In the genomic region with DNA sequence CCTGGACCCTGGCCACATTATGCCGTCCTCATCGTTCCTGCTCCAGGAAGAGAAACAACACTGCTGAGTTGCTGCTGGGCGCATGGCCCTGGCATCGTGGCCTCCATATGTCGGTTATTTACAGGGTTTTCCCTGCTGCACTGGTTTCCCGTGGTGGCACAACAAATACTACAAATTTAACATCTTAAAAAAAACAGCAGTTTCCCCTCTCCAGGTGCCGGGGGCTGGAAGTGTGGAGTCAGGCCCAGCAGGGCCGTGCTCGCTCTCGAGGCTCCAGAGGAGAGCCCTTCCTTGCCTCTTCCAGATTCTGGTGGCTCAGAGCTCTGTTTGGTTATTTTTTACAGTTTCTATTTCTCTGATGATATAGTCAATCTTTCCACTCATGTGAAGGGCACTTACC, we compare ENCODE assay signal across 6 cellular contexts.
DNase-seq lines count a peak whose midpoint lies in the region; ATAC-seq and TF ChIP-seq lines count a peak whose summit lies in the region.
"Not testable (repeated sequence)": the region's sequence is repeated elsewhere in the genome, so short reads cannot be mapped to it uniquely, and the experiment has no call there.

No MANE protein-coding gene starts in this region.

- not testable (repeated sequence) for TF ChIP-seq CTCF in endodermal cell (conservative IDR thresholded peaks at IDR 0.05); esophagus muscularis mucosa (IDR thresholded peaks at IDR 0.05); lung (IDR thresholded peaks at IDR 0.05; ENCODE audit: control extremely low read depth, extremely low read depth)

- not testable (repeated sequence) for ATAC-seq in lung (ENCODE audit: insufficient read depth, low FRiP score)

- not testable (repeated sequence) for H3K4me3 Mint-ChIP-seq in activated CD4-positive, alpha-beta T cell treated with anti-CD3 and anti-CD28 coated beads, Interleukin-2, amount 10 ng/mL, durations not matched to agents 24 days and 14 days; endodermal cell

- H3K36me3 ChIP-seq in endodermal cell (ENCODE audit: control insufficient read depth, insufficient read depth, low read length); esophagus muscularis mucosa; lung (ENCODE audit: control insufficient read depth in 2 of 2, insufficient read depth in 2 of 2, low read length in 2 of 2): not testable (repeated sequence)

- not testable (repeated sequence) for H3K9ac ChIP-seq in endodermal cell (ENCODE audit: extremely low read depth, low read length, poor library complexity, severe bottlenecking)

- H3K4me1 Mint-ChIP-seq in activated CD4-positive, alpha-beta T cell treated with anti-CD3 and anti-CD28 coated beads, Interleukin-2, amount 10 ng/mL, durations not matched to agents 24 days and 14 days; endodermal cell: not testable (repeated sequence)

- H3K27ac Mint-ChIP-seq in activated CD4-positive, alpha-beta T cell treated with anti-CD3 and anti-CD28 coated beads, Interleukin-2, amount 10 ng/mL, durations not matched to agents 24 days and 14 days; endodermal cell: not testable (repeated sequence)

- not testable (repeated sequence) for H3K27me3 Mint-ChIP-seq in activated CD4-positive, alpha-beta T cell treated with anti-CD3 and anti-CD28 coated beads, Interleukin-2, amount 10 ng/mL, durations not matched to agents 24 days and 14 days; endodermal cell (ENCODE audit: insufficient read depth)

- not testable (repeated sequence) for H3K4me1 ChIP-seq in endodermal cell (ENCODE audit: control insufficient read depth, insufficient read depth, low read length); esophagus muscularis mucosa; lung (ENCODE audit: control insufficient read depth in 2 of 2, insufficient read depth in 2 of 2, low read length in 2 of 2)

- not testable (repeated sequence) for H3K36me3 Mint-ChIP-seq in activated CD4-positive, alpha-beta T cell treated with anti-CD3 and anti-CD28 coated beads, Interleukin-2, amount 10 ng/mL, durations not matched to agents 24 days and 14 days (ENCODE audit: low read depth); endodermal cell (ENCODE audit: low read depth)

- H3K27me3 ChIP-seq in endodermal cell (ENCODE audit: control insufficient read depth, insufficient read depth, low read length, poor library complexity, severe bottlenecking); lung (ENCODE audit: control insufficient read depth, insufficient read depth): not testable (repeated sequence)
- peaks cover 0 to 18% (median 0%) of the 10 kb centered on the region in 4 donors for H3K27me3 ChIP-seq in esophagus muscularis mucosa

- not testable (repeated sequence) for H3K27ac ChIP-seq in endodermal cell (ENCODE audit: low read depth, low read length); esophagus muscularis mucosa (replicated peaks in 1 of 4); lung (ENCODE audit: low read depth in 1 of 2, low read length in 1 of 2)

- peak; percentile 49 for DNase-seq in activated CD4-positive, alpha-beta T cell treated with anti-CD3 and anti-CD28 coated beads, Interleukin-2, amount 10 ng/mL, durations not matched to agents 24 days and 14 days
- DNase-seq in endodermal cell = not testable (repeated sequence)
- DNase-seq in esophagus muscularis mucosa (ENCODE audit: extremely low spot score) (peak; percentile 92), cardiac septum (ENCODE audit: low spot score) (peak; percentile 72), lung (ENCODE audit: low spot score) (peak; percentile 28)

- 86% methylated on average over 10 of the region's 10 CpGs for WGBS in endodermal cell (ENCODE audit: insufficient coverage in 1 of 2, insufficient read length in 1 of 2), 2 experiments
- 85% methylated on average over 10 of the region's 10 CpGs for WGBS in esophagus muscularis mucosa
- WGBS in lung, 2 donors = 82 to 86% methylated on average over 9 to 10 of the region's 10 CpGs

- not testable (repeated sequence) for TF ChIP-seq POLR2A in esophagus muscularis mucosa (IDR thresholded peaks at IDR 0.05; ENCODE audit: low read depth)

- TF ChIP-seq EP300 in esophagus muscularis mucosa (IDR thresholded peaks at IDR 0.05) = not testable (repeated sequence)

- peaks cover 20% of the 10 kb centered on the region for H3K9me3 Mint-ChIP-seq in activated CD4-positive, alpha-beta T cell treated with anti-CD3 and anti-CD28 coated beads, Interleukin-2, amount 10 ng/mL, durations not matched to agents 24 days and 14 days
- H3K9me3 Mint-ChIP-seq in endodermal cell = not testable (repeated sequence)

- intact Hi-C loops in activated CD4-positive, alpha-beta T cell treated with anti-CD3 and anti-CD28 coated beads, Interleukin-2, amount 10 ng/mL, durations not matched to agents 24 days and 14 days (cut with micrococcal nuclease); esophagus muscularis mucosa (cut with DNase I); cardiac septum (cut with DNase I): not testable (repeated sequence)

- peaks cover 88% of the 10 kb centered on the region for H3K9me3 ChIP-seq in endodermal cell (ENCODE audit: control insufficient read depth, low read length)
- not testable (repeated sequence) for H3K9me3 ChIP-seq in esophagus muscularis mucosa; lung (ENCODE audit: control insufficient read depth in 2 of 2, insufficient read depth in 1 of 2, low read length in 1 of 2)
- peaks cover 41% of the 10 kb centered on the region for H3K9me3 ChIP-seq in iPS-18c (ENCODE audit: control insufficient read depth, insufficient read depth, low read length)

- H3K4me3 ChIP-seq in endodermal cell (ENCODE audit: low read length) = peak overlapping the region; percentile 47
- not testable (repeated sequence) for H3K4me3 ChIP-seq in esophagus muscularis mucosa, lung
- peak overlapping the region; percentile 6; the same call in 1 of the 2 replicates for H3K4me3 ChIP-seq in iPS-18c (ENCODE audit: insufficient read depth, low read depth, low read length)
